ENCODE assay signal across 14 cellular contexts in the genomic region with DNA sequence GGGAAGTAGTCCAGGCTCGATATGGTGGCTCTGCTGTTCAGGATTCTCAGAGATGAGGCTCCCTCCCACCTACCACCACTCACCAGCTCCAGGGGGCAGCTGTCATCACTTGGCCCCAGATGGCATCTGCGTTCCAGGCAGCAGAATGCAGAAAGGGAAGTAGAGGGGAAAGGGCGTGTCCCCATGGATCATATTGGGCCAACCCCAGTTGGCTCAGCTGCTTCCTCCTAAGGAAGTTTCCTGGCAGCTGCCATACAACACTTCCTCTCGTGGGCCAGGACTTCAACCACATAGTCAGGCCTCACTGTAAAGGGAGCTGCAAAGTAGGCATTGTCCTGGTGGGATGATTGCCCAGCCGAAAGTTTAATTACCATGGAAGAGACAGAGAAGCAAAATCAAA. TPM values are rescaled to one million over a fixed set of nuclear protein-coding genes. Genes with fewer than 3 reads are reported as not detected.
"Had no signal": no experiment of that assay in that cellular context is flagged by ENCODE, and none has a peak within 500 bp of the region (broad histone marks: within the 10 kb centered on the region; RNA-seq: fewer than 3 reads in every experiment).

No MANE protein-coding gene starts in this region.

- H3K4me1 ChIP-seq: esophagus muscularis mucosa, sigmoid colon had no signal

- H3K4me2 ChIP-seq: hepatocyte had no signal

- H3K27me3 ChIP-seq: hepatocyte, sigmoid colon had no signal

- H3K36me3 ChIP-seq: esophagus muscularis mucosa, sigmoid colon had no signal

- H3K9me3 ChIP-seq: esophagus muscularis mucosa, sigmoid colon had no signal

- H3K27ac ChIP-seq: esophagus muscularis mucosa, hepatocyte, sigmoid colon had no signal

- DNase-seq: activated CD4-positive, alpha-beta memory T cell treated with anti-CD3 and anti-CD28 coated beads, Interleukin-2, amount 10 ng/mL, durations not matched to agents 7 days and 5 days; activated CD4-positive, alpha-beta T cell treated with anti-CD3 and anti-CD28 coated beads for 4 hours; activated gamma-delta T cell; activated T-cell treated with anti-CD3 and anti-CD28 coated beads, Interleukin-2, amount 50 U/mL, for 72 hours; amniotic stem cell; islet precursor cell; midbrain; sigmoid colon; stimulated activated CD4-positive, alpha-beta T cell treated with anti-CD3 and anti-CD28 coated beads, Interleukin-1b, Interleukin-23, amount 100 ng/mL, for 48 hours; stimulated activated naive CD8-positive, alpha-beta T cell treated with anti-CD3 and anti-CD28 coated beads, Interleukin-15, amount 100 ng/mL, for 72 hours had no signal

- H3K4me3 ChIP-seq: esophagus muscularis mucosa, hepatocyte, lung, sigmoid colon had no signal

- ATAC-seq: activated naive CD4-positive, alpha-beta T cell treated with anti-CD3 and anti-CD28 coated beads, Interleukin-2, amount 50 U/mL, for 72 hours; activated T-cell treated with anti-CD3 and anti-CD28 coated beads, Interleukin-2, amount 50 U/mL, for 72 hours; stimulated activated naive CD8-positive, alpha-beta T cell treated with anti-CD3 and anti-CD28 coated beads, Interleukin-15, amount 100 ng/mL, for 72 hours had no signal

RNA-seq across cellular contexts. Expression of a gene that starts 1.6 kb away (rescaled TPM):
- polyA plus RNA-seq: hepatocyte, lung, sigmoid colon had no signal
